In genomic region chr17:20074001-20074400, GRCh38 we compare ENCODE assay signal across 10 cellular contexts.
DNase-seq lines count a peak whose midpoint lies in the region; ATAC-seq and TF ChIP-seq lines count a peak whose summit lies in the region.
"Had no signal": no experiment of that assay in that cellular context is flagged by ENCODE, and none has a peak within 500 bp of the region (broad histone marks: within the 10 kb centered on the region; RNA-seq: fewer than 3 reads in every experiment).

No MANE protein-coding gene starts in this region.

- peak overlapping the region in 10 of 11 experiments; percentile 62 to 97 (median 92); a peak in 21 of 22 replicates for H3K27ac ChIP-seq in BLaER1 treated with 17β-estradiol and CSF1 and Interleukin-3, amounts not matched to agents 10 nM and 100 nM
- H3K27ac ChIP-seq in MM.1S (ENCODE audit: low read length) = peak overlapping the region; percentile 79; the same call in 1 of the 2 replicates
- H3K27ac ChIP-seq in coronary artery = peak overlapping the region; percentile 42 to 84
- no peak overlapping the region for H3K27ac ChIP-seq in osteoblast (ENCODE audit: low read depth, low read length)
- peak overlapping the region in 1 of 3 donors; percentile 14 for H3K27ac ChIP-seq in thyroid gland

- TF ChIP-seq CTCF in MM.1S (IDR thresholded peaks at IDR 0.05; ENCODE audit: low read length) (no peak), coronary artery (IDR thresholded peaks at IDR 0.05) (no peak), osteoblast (IDR thresholded peaks at IDR 0.05; ENCODE audit: extremely low read depth, low read depth, low read length) (no peak), thyroid gland (IDR thresholded peaks at IDR 0.05) (no peak)

- peak overlapping the region; percentile 51 to 80 (median 71) for H3K4me3 ChIP-seq in BLaER1 treated with 17β-estradiol and CSF1 and Interleukin-3, amounts not matched to agents 10 nM and 100 nM
- H3K4me3 ChIP-seq in MM.1S (ENCODE audit: low read length) (peak overlapping the region; percentile 59), coronary artery (peak overlapping the region; percentile 60), osteoblast (ENCODE audit: insufficient read depth, low read length) (peak overlapping the region; percentile 43), thyroid gland (replicated peaks in 1 of 3) (no peak overlapping the region)

- intact Hi-C loops in thyroid gland (cut with DNase I) = no loop called here

- H3K79me2 ChIP-seq in MM.1S (ENCODE audit: low read length) (peaks cover 52% of the 10 kb centered on the region), osteoblast (ENCODE audit: insufficient read depth, low read length) (no peaks in the 10 kb centered on the region)

- ATAC-seq in HG03342 (IDR thresholded peaks at IDR 0.05; ENCODE audit: unreplicated experiment) = no peak
- no peak for ATAC-seq in GM18498 (IDR thresholded peaks at IDR 0.05; ENCODE audit: unreplicated experiment)

- DNase-seq in MM.1S (no peak), coronary artery (ENCODE audit: low spot score) (no peak), osteoblast (ENCODE audit: insufficient read length, low spot score, missing footprints) (no peak), retina (no peak), thyroid gland (no peak)
- DNase-seq: H9, NCI-H2081 had no signal

- H3F3A ChIP-seq in MM.1S (ENCODE audit: insufficient read depth, low read length) = peaks cover 15% of the 10 kb centered on the region

- H2AFZ ChIP-seq in MM.1S (ENCODE audit: low read length) (peak overlapping the region; percentile 51), osteoblast (ENCODE audit: low read length) (peak overlapping the region; percentile 57)

- TF ChIP-seq POLR2A in thyroid gland (IDR thresholded peaks at IDR 0.05) = no peak

- H3K9ac ChIP-seq in BLaER1 treated with 17β-estradiol and CSF1 and Interleukin-3, amounts not matched to agents 10 nM and 100 nM = peak overlapping the region; percentile 58 to 91 (median 84); a peak in 21 of 22 replicates
- H3K9ac ChIP-seq in MM.1S (ENCODE audit: low read length) = peak overlapping the region; percentile 43; the same call in 1 of the 2 replicates

- peak overlapping the region; percentile 83 to 98 (median 95) for H3K4me2 ChIP-seq in BLaER1 treated with 17β-estradiol and CSF1 and Interleukin-3, amounts not matched to agents 10 nM and 100 nM
- peak overlapping the region; percentile 96 for H3K4me2 ChIP-seq in MM.1S (ENCODE audit: low read depth, low read length)
- peak overlapping the region; percentile 66 for H3K4me2 ChIP-seq in osteoblast (ENCODE audit: insufficient read depth, low read length)

- peaks cover 0 to 43% (median 19%) of the 10 kb centered on the region in 11 experiments; a peak in 15 of 22 replicates for H4K20me1 ChIP-seq in BLaER1 treated with 17β-estradiol and CSF1 and Interleukin-3, amounts not matched to agents 10 nM and 100 nM
- no peaks in the 10 kb centered on the region for H4K20me1 ChIP-seq in MM.1S (ENCODE audit: insufficient read depth, low read length)
- no peaks in the 10 kb centered on the region for H4K20me1 ChIP-seq in osteoblast (ENCODE audit: insufficient read depth, low read length)

- WGBS in thyroid gland, 2 donors = 43 to 45% methylated on average over 7 of the region's 7 CpGs

- peaks cover 53 to 91% (median 59%) of the 10 kb centered on the region in 10 experiments for H3K4me1 ChIP-seq in BLaER1 treated with 17β-estradiol and CSF1 and Interleukin-3, amounts not matched to agents 10 nM and 100 nM
- peaks cover 29% of the 10 kb centered on the region for H3K4me1 ChIP-seq in MM.1S (ENCODE audit: low read length)
- H3K4me1 ChIP-seq in osteoblast (ENCODE audit: insufficient read depth, low read length) = peaks cover 19% of the 10 kb centered on the region
- H3K4me1 ChIP-seq in thyroid gland = no peaks in the 10 kb centered on the region

- H3K9me3 ChIP-seq in BLaER1 treated with 17β-estradiol and CSF1 and Interleukin-3, amounts not matched to agents 10 nM and 100 nM (replicated peaks in 1 of 11) = peaks cover 0 to 2% (median 0%) of the 10 kb centered on the region in 11 experiments; a peak in 4 of 22 replicates
- no peaks in the 10 kb centered on the region for H3K9me3 ChIP-seq in MM.1S (replicated peaks; ENCODE audit: insufficient read depth, low read length)
- no peaks in the 10 kb centered on the region for H3K9me3 ChIP-seq in osteoblast (ENCODE audit: low read depth, low read length)
- no peaks in the 10 kb centered on the region for H3K9me3 ChIP-seq in thyroid gland

- H3K27me3 ChIP-seq in BLaER1 treated with 17β-estradiol and CSF1 and Interleukin-3, amounts not matched to agents 10 nM and 100 nM = no peaks in the 10 kb centered on the region
- H3K27me3 ChIP-seq in MM.1S (replicated peaks; ENCODE audit: insufficient read depth, low read length) = no peaks in the 10 kb centered on the region
- no peaks in the 10 kb centered on the region for H3K27me3 ChIP-seq in osteoblast (ENCODE audit: insufficient read depth, low read length)
- no peaks in the 10 kb centered on the region for H3K27me3 ChIP-seq in thyroid gland

- H3K9me2 ChIP-seq in MM.1S (replicated peaks; ENCODE audit: insufficient read depth, low read length) = no peaks in the 10 kb centered on the region

- peaks cover 0 to 24% (median 5%) of the 10 kb centered on the region in 11 experiments; a peak in 11 of 22 replicates for H3K36me3 ChIP-seq in BLaER1 treated with 17β-estradiol and CSF1 and Interleukin-3, amounts not matched to agents 10 nM and 100 nM
- H3K36me3 ChIP-seq in MM.1S (replicated peaks; ENCODE audit: insufficient read depth, low read length) (no peaks in the 10 kb centered on the region), osteoblast (ENCODE audit: insufficient read depth, low read length) (no peaks in the 10 kb centered on the region), thyroid gland (no peaks in the 10 kb centered on the region)

Comparison
In these comparisons a context has a peak if more than half of its experiments do, and no peak if none do; other contexts are left out.
1. H3K4me3 ChIP-seq: peak in BLaER1 treated with 17β-estradiol and CSF1 and Interleukin-3, amounts not matched to agents 10 nM and 100 nM (10 of 10), MM.1S (single experiment), coronary artery (single experiment) and osteoblast (single experiment); none in thyroid gland (0 of 3).
2. Peak in every context shown above with its lines, with median percentiles within 50 percentile points of each other: H3K4me2 ChIP-seq.